8 cellular contexts compared by ENCODE assay signal in genomic region chr5:142769793-142770649, GRCh38. TPM values are rescaled to one million over a fixed set of nuclear protein-coding genes. Genes with fewer than 3 reads are reported as not detected.
A peak's percentile ranks its signal among the peaks of the same experiment; 100 is the strongest.
DNase-seq lines count a peak whose midpoint lies in the region; ATAC-seq and TF ChIP-seq lines count a peak whose summit lies in the region.

TSS of gene ARHGAP26 (plus strand) at chr5:142770377. CDS start at chr5:142770762, 385 bp downstream.

- H3K4me1 ChIP-seq in DOHH2 (ENCODE audit: control insufficient read depth, low read length) (peaks cover 16% of the 10 kb centered on the region), KMS-11 (ENCODE audit: low read depth, poor library complexity, severe bottlenecking) (peaks cover 17% of the 10 kb centered on the region), Panc1 (ENCODE audit: control insufficient read depth, insufficient read depth, low read length) (peaks cover 22% of the 10 kb centered on the region), esophagus muscularis mucosa (peaks cover 22 to 38% (median 28%) of the 10 kb centered on the region in 4 donors)

- H3K9me3 Mint-ChIP-seq in activated T-cell treated with anti-CD3 and anti-CD28 coated beads, Interleukin-2, amount 50 U/mL, for 72 hours: no peaks in the 10 kb centered on the region

- no peak for DNase-seq in Panc1 (ENCODE audit: low read depth, low spot score)
- peak; percentile 96 to 97 for DNase-seq in activated T-cell treated with anti-CD3 and anti-CD28 coated beads, Interleukin-2, amount 50 U/mL, for 72 hours
- peak; percentile 99 for DNase-seq in esophagus muscularis mucosa (ENCODE audit: extremely low spot score)
- peak; percentile 96 for DNase-seq in myocyte (ENCODE audit: low read depth)
- peak; percentile 90 to 95 for DNase-seq in stimulated activated CD8-positive, alpha-beta memory T cell treated with anti-CD3 and anti-CD28 coated beads, Interleukin-7, amount 100 ng/mL, for 48 hours (ENCODE audit: extremely low read depth in 1 of 2, low read depth in 1 of 2)

- H3K4me1 Mint-ChIP-seq in activated T-cell treated with anti-CD3 and anti-CD28 coated beads, Interleukin-2, amount 50 U/mL, for 72 hours (ENCODE audit: low read depth): peaks cover 42% of the 10 kb centered on the region

- peak within 1 kb of the TSS; percentile 84 to 89 for H3K4me3 Mint-ChIP-seq in activated T-cell treated with anti-CD3 and anti-CD28 coated beads, Interleukin-2, amount 50 U/mL, for 72 hours

- BruUV-seq in Panc1 (replicated peaks; lab: Mats Ljungman, UMichigan): no TSS peak

- H3K27ac ChIP-seq in DOHH2 (ENCODE audit: low read depth, low read length) (no peak within 1 kb of the TSS), KMS-11 (no peak within 1 kb of the TSS), Panc1 (ENCODE audit: low read length) (peak within 1 kb of the TSS; percentile 94), esophagus muscularis mucosa (replicated peaks in 1 of 4) (peak within 1 kb of the TSS; percentile 81 to 92 (median 92))

- no peaks in the 10 kb centered on the region for H3F3A ChIP-seq in DOHH2 (ENCODE audit: control insufficient read depth, insufficient read depth)

- no peak for TF ChIP-seq EP300 in esophagus muscularis mucosa (IDR thresholded peaks at IDR 0.05)

- H4K20me1 ChIP-seq in DOHH2 (ENCODE audit: control insufficient read depth, insufficient read depth, low read depth, low read length): no peaks in the 10 kb centered on the region
- H4K20me1 ChIP-seq in KMS-11 (ENCODE audit: insufficient read depth): no peaks in the 10 kb centered on the region

- in situ Hi-C loops in Panc1 (cut with HindIII; ENCODE audit: low pct_unique_long_range_greater_than_20kb, low sequenced_read_pairs): no loop called here

- H3K27me3 Mint-ChIP-seq in activated T-cell treated with anti-CD3 and anti-CD28 coated beads, Interleukin-2, amount 50 U/mL, for 72 hours (ENCODE audit: low read depth): no peaks in the 10 kb centered on the region

- TF ChIP-seq CTCF in DOHH2 (IDR thresholded peaks at IDR 0.05; ENCODE audit: low read depth, low read length, poor library complexity, severe bottlenecking): no peak
- no peak for TF ChIP-seq CTCF in KMS-11 (conservative IDR thresholded peaks at IDR 0.05; ENCODE audit: low read depth, low read length)
- peak; percentile 48 for TF ChIP-seq CTCF in Panc1 (IDR thresholded peaks at IDR 0.05)
- peak in 2 of 3 experiments; percentile 5 to 33 for TF ChIP-seq CTCF in esophagus muscularis mucosa (IDR thresholded peaks at IDR 0.05)

- intact Hi-C loops in Panc1 (cut with micrococcal nuclease; ENCODE audit: unreplicated experiment): loop anchor here (2.0 to 5.0 kb wide), 2 partner anchors 52 to 97 kb away; no protein-coding TSS in a partner anchor
- intact Hi-C loops in esophagus muscularis mucosa (cut with DNase I): loop anchor here (2.0 to 5.0 kb wide), 2 partner anchors 53 to 97 kb away; no protein-coding TSS in a partner anchor

- peak within 1 kb of the TSS; percentile 44 for H3K27ac Mint-ChIP-seq in activated T-cell treated with anti-CD3 and anti-CD28 coated beads, Interleukin-2, amount 50 U/mL, for 72 hours

- H3K36me3 ChIP-seq in DOHH2 (ENCODE audit: control insufficient read depth, low read length): no peaks in the 10 kb centered on the region
- no peaks in the 10 kb centered on the region for H3K36me3 ChIP-seq in KMS-11 (ENCODE audit: insufficient read depth)
- H3K36me3 ChIP-seq in Panc1 (ENCODE audit: control insufficient read depth, insufficient read depth, low read length): no peaks in the 10 kb centered on the region; the same call in 1 of the 2 replicates
- no peaks in the 10 kb centered on the region for H3K36me3 ChIP-seq in esophagus muscularis mucosa

- peak within 1 kb of the TSS; percentile 100 for H2AFZ ChIP-seq in KMS-11 (ENCODE audit: low read depth)

- no peaks in the 10 kb centered on the region for H3K79me2 ChIP-seq in DOHH2 (ENCODE audit: control insufficient read depth, low read length)
- H3K79me2 ChIP-seq in KMS-11 (ENCODE audit: insufficient read depth, low read depth): no peaks in the 10 kb centered on the region

- POLR2A ChIA-PET in Panc1 (lab: Charles Lee): interaction anchor here (0.7 to 2.3 kb wide), 2 partner anchors 40 to 52 kb away, joined by 3 to 9 read pairs; no protein-coding TSS in a partner anchor

- WGBS in esophagus muscularis mucosa: 0% methylated on average over 44 of the region's 87 CpGs

- H3K4me2 ChIP-seq in DOHH2 (ENCODE audit: low read length) (peak within 1 kb of the TSS; percentile 86), KMS-11 (peak within 1 kb of the TSS; percentile 98)

- CTCF ChIA-PET in Panc1 (lab: Charles Lee): interaction anchor here (0.9 to 2.7 kb wide), 5 partner anchors 53 to 119 kb away, joined by 4 to 15 read pairs (median 6); no protein-coding TSS in a partner anchor

- peak; percentile 97 for TF ChIP-seq POLR2A in esophagus muscularis mucosa (IDR thresholded peaks at IDR 0.05; ENCODE audit: low read depth)

- peak; percentile 98 for ATAC-seq in GM21737 (IDR thresholded peaks at IDR 0.05; ENCODE audit: unreplicated experiment)
- ATAC-seq in Panc1: peak; percentile 96
- ATAC-seq in activated T-cell treated with anti-CD3 and anti-CD28 coated beads, Interleukin-2, amount 50 U/mL, for 72 hours (replicated peaks in 1 of 2): peak; percentile 92

- peaks cover 40% of the 10 kb centered on the region for H3K27me3 ChIP-seq in DOHH2 (ENCODE audit: control insufficient read depth, low read length)
- peaks cover 5% of the 10 kb centered on the region; the same call in 1 of the 2 replicates for H3K27me3 ChIP-seq in KMS-11 (ENCODE audit: insufficient read depth, low read depth)
- H3K27me3 ChIP-seq in Panc1 (ENCODE audit: control insufficient read depth, insufficient read depth, low read length): no peaks in the 10 kb centered on the region
- H3K27me3 ChIP-seq in esophagus muscularis mucosa: no peaks in the 10 kb centered on the region

- H3K4me3 ChIP-seq in DOHH2 (ENCODE audit: low read length): peak within 1 kb of the TSS; percentile 83
- no peak within 1 kb of the TSS for H3K4me3 ChIP-seq in KMS-11 (IDR thresholded peaks at IDR 0.05; ENCODE audit: insufficient read depth, low read depth, low read length)
- H3K4me3 ChIP-seq in Panc1 (ENCODE audit: low read depth in 2 of 2, low read length in 2 of 2): peak within 1 kb of the TSS; percentile 58 to 80
- peak within 1 kb of the TSS; percentile 73 to 80 (median 78) for H3K4me3 ChIP-seq in esophagus muscularis mucosa

- no peaks in the 10 kb centered on the region for H3K9me2 ChIP-seq in DOHH2 (replicated peaks; ENCODE audit: control insufficient read depth, low read length)

- H3K9ac ChIP-seq in KMS-11: peak within 1 kb of the TSS; percentile 52

- no peaks in the 10 kb centered on the region for H3K9me3 ChIP-seq in DOHH2 (ENCODE audit: control insufficient read depth, insufficient read depth, low read length)
- H3K9me3 ChIP-seq in Panc1 (ENCODE audit: control insufficient read depth, insufficient read depth, low read depth, low read length): no peaks in the 10 kb centered on the region
- H3K9me3 ChIP-seq in esophagus muscularis mucosa: no peaks in the 10 kb centered on the region

- no peaks in the 10 kb centered on the region for H3K36me3 Mint-ChIP-seq in activated T-cell treated with anti-CD3 and anti-CD28 coated beads, Interleukin-2, amount 50 U/mL, for 72 hours (ENCODE audit: insufficient read depth in 2 of 2)

RNA-seq across cellular contexts. Expression of gene ARHGAP26, which starts in this region (rescaled TPM):
- total RNA-seq in Panc1 (2021; ENCODE audit: unreplicated experiment) (65.5 TPM), esophagus muscularis mucosa (10 to 100 TPM; 22.3 to 40.7 (median 28.2) TPM), myocyte (2.4 and 2.8 TPM in 2 replicates)
- polyA plus RNA-seq in Panc1 (2012; ENCODE audit: insufficient read length): 24.0 TPM
- total RNA-seq in activated T-cell treated with anti-CD3 and anti-CD28 coated beads, Interleukin-2, amount 50 U/mL, for 72 hours: 10 to 100 TPM; 24.0 to 24.3 TPM
- polyA plus RNA-seq in myocyte (2012): 4.4 TPM

Comparison
In these comparisons a context has a peak if more than half of its experiments do, and no peak if none do; other contexts are left out.
1. H3K27ac ChIP-seq: peak in Panc1 (single experiment) and esophagus muscularis mucosa (4 of 4); none in DOHH2 (single experiment) and KMS-11 (single experiment).
2. CTCF ChIP-seq: peak in Panc1 (single experiment) and esophagus muscularis mucosa (2 of 3); none in DOHH2 (single experiment) and KMS-11 (single experiment).
3. Peak in every context shown above with its lines, with median percentiles within 50 percentile points of each other: ATAC-seq.